12 cellular contexts compared by ENCODE assay signal in the genomic region with DNA sequence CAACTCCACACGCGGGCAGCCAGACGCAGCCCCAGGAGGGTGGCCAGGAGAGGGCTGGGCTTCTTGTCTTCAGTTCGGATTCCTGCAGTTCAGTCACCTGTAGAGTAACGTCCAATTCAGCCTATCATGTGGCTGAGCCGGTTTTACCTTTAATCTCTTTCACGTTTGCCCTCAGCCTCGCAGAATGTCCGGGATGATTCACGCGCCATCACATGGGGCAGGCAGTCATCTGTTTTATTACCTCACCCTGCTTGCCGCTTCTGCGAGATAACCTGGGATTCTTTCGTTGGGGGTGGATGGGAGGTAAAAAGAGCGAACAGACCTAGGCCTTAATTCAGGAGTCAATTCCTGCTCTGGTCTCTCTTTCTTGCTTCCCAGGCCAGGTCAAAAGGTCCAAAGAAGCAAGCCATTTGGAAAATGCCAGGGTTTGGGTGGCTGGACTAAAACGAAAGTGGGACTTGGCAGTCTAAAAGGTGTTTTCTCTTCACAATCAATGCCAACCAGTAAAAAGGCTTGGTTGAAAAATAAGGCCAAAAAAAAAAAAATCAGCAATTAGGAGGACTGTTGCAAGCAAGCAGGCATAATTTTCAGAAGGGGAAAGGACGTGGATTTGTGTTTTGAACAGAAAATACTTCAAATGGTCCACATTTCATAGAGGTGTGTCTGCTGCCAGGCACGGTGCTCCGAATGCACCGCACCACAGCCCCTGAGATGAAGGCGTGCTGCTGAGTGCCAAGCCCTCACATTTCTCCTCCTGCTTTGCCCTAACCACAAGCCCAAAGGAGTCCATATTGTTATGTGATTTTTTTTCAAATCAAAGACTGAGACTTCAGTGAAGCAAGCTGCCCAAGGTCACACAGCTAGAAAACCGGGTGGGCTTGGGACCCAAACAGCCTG. TPM values are rescaled to one million over a fixed set of nuclear protein-coding genes. Genes with fewer than 3 reads are reported as not detected.
DNase-seq lines count a peak whose midpoint lies in the region; ATAC-seq and TF ChIP-seq lines count a peak whose summit lies in the region.
"Had no signal": no experiment of that assay in that cellular context is flagged by ENCODE, and none has a peak within 500 bp of the region (broad histone marks: within the 10 kb centered on the region; RNA-seq: fewer than 3 reads in every experiment).

No MANE protein-coding gene starts in this region.

- peaks cover 21 to 45% of the 10 kb centered on the region in 2 donors for H3K27me3 Mint-ChIP-seq in CD8-positive, alpha-beta memory T cell

- H3K36me3 ChIP-seq in mucosa of rectum (ENCODE audit: control insufficient read depth in 2 of 2, insufficient read depth in 2 of 2, low read length in 2 of 2) (no peaks in the 10 kb centered on the region), tibial nerve (no peaks in the 10 kb centered on the region)
- no peaks in the 10 kb centered on the region for H3K36me3 ChIP-seq in CD8-positive, alpha-beta memory T cell (ENCODE audit: insufficient read depth, low read length)

- DNase-seq in SIG-M5 treated with dmso at 0.1 percent for 504 hours (lab: John Stamatoyannopoulos, UW; ENCODE audit: unreplicated experiment) = peak; percentile 20
- DNase-seq in SIG-M5 (lab: John Stamatoyannopoulos, UW) = no peak
- peak; percentile 81 for DNase-seq in epithelial cell of prostate (ENCODE audit: low read depth, low spot score)
- no peak for DNase-seq in CD8-positive, alpha-beta memory T cell
- no peak for DNase-seq in tibial nerve (ENCODE audit: low spot score in 2 of 2)
- DNase-seq: activated CD4-positive, alpha-beta T cell treated with anti-CD3 and anti-CD28 coated beads, Interleukin-2, amount 10 ng/mL, durations not matched to agents 7 days and 5 days; activated naive CD4-positive, alpha-beta T cell treated with anti-CD3 and anti-CD28 coated beads, Interleukin-2, amount 50 U/mL, for 16 hours; EL; NCI-H345 had no signal

- TF ChIP-seq CTCF in tibial nerve (IDR thresholded peaks at IDR 0.05) = no peak

- H3K27ac ChIP-seq in epithelial cell of prostate = peak overlapping the region; percentile 94
- peak overlapping the region; percentile 58 to 76 for H3K27ac ChIP-seq in mucosa of rectum (ENCODE audit: low read depth in 2 of 2, low read length in 2 of 2)
- H3K27ac ChIP-seq in CD8-positive, alpha-beta memory T cell (ENCODE audit: low read depth, low read length) = no peak overlapping the region
- H3K27ac ChIP-seq in tibial nerve = no peak overlapping the region

- H3K9me3 ChIP-seq in mucosa of rectum (ENCODE audit: control insufficient read depth in 2 of 2, low read length in 2 of 2) = no peaks in the 10 kb centered on the region
- H3K9me3 ChIP-seq in CD8-positive, alpha-beta memory T cell (ENCODE audit: low read length) = no peaks in the 10 kb centered on the region
- peaks cover 0 to 25% (median 0%) of the 10 kb centered on the region in 4 donors for H3K9me3 ChIP-seq in tibial nerve

- no peak for TF ChIP-seq EP300 in tibial nerve (IDR thresholded peaks at IDR 0.05)

- no peak overlapping the region for H3K27ac Mint-ChIP-seq in CD8-positive, alpha-beta memory T cell
- H3K27ac Mint-ChIP-seq: activated CD4-positive, alpha-beta T cell treated with anti-CD3 and anti-CD28 coated beads, Interleukin-2, amount 10 ng/mL, durations not matched to agents 7 days and 5 days had no signal

- CTCF ChIA-PET in CD8-positive, alpha-beta memory T cell (lab: Charles Lee) = no interaction called here

- peaks cover 6 to 13% of the 10 kb centered on the region in 2 donors for H3K4me1 ChIP-seq in mucosa of rectum (ENCODE audit: control insufficient read depth in 2 of 2, insufficient read depth in 2 of 2, low read length in 2 of 2)
- no peaks in the 10 kb centered on the region for H3K4me1 ChIP-seq in CD8-positive, alpha-beta memory T cell (ENCODE audit: insufficient read depth, low read length)
- peaks cover 0 to 17% (median 3%) of the 10 kb centered on the region in 4 donors for H3K4me1 ChIP-seq in tibial nerve

- H3K4me1 Mint-ChIP-seq in CD8-positive, alpha-beta memory T cell = peaks cover 7 to 19% (median 14%) of the 10 kb centered on the region in 3 donors

- H3K4me3 ChIP-seq in mucosa of rectum (ENCODE audit: low read length in 2 of 2) (peak overlapping the region; percentile 73 to 74), tibial nerve (no peak overlapping the region)
- no peak overlapping the region for H3K4me3 ChIP-seq in CD8-positive, alpha-beta memory T cell (ENCODE audit: low read length)

- H3K9me3 Mint-ChIP-seq in CD8-positive, alpha-beta memory T cell = peaks cover 13 to 23% (median 16%) of the 10 kb centered on the region in 5 donors

- peak overlapping the region in 1 of 7 donors; percentile 3 for H3K4me3 Mint-ChIP-seq in CD8-positive, alpha-beta memory T cell
- H3K4me3 Mint-ChIP-seq: activated CD4-positive, alpha-beta T cell treated with anti-CD3 and anti-CD28 coated beads, Interleukin-2, amount 10 ng/mL, durations not matched to agents 7 days and 5 days had no signal

- WGBS in tibial nerve, 2 donors = 61 to 70% methylated on average over 22 of the region's 22 CpGs

- POLR2A ChIA-PET in CD8-positive, alpha-beta memory T cell (lab: Charles Lee) = no interaction called here

- TF ChIP-seq POLR2A in tibial nerve (IDR thresholded peaks at IDR 0.05) = no peak

- peaks cover 0 to 3% (median 2%) of the 10 kb centered on the region in 3 donors for H3K36me3 Mint-ChIP-seq in CD8-positive, alpha-beta memory T cell

- peaks cover 0 to 3% of the 10 kb centered on the region in 2 donors for H3K27me3 ChIP-seq in mucosa of rectum (ENCODE audit: control insufficient read depth in 2 of 2, insufficient read depth in 2 of 2, low read length in 2 of 2)
- H3K27me3 ChIP-seq in CD8-positive, alpha-beta memory T cell (ENCODE audit: insufficient read depth, low read length, poor library complexity, severe bottlenecking) = peaks cover 10% of the 10 kb centered on the region
- peaks cover 0 to 24% of the 10 kb centered on the region in 2 donors for H3K27me3 ChIP-seq in tibial nerve

- no peak for ATAC-seq in HG03520 (IDR thresholded peaks at IDR 0.05; ENCODE audit: unreplicated experiment)
- no peak for ATAC-seq in HG02870 (IDR thresholded peaks at IDR 0.05; ENCODE audit: unreplicated experiment)

- peak overlapping the region; percentile 47 to 60 for H3K9ac ChIP-seq in mucosa of rectum (ENCODE audit: low read depth in 1 of 2, low read length in 2 of 2)

RNA-seq across cellular contexts. Expression of gene WWC1, which starts 2.8 kb away (rescaled TPM):
- 1 to 10 TPM in 1 of 2 experiments, under 1 TPM in 1; 0.77 to 1.8 TPM for total RNA-seq in CD8-positive, alpha-beta memory T cell
- 0.52 TPM for polyA plus RNA-seq in CD8-positive, alpha-beta memory T cell
- total RNA-seq in tibial nerve = 1 to 10 TPM in 2 of 4 donors, under 1 TPM in 2; 0.78 to 3.3 (median 1.00) TPM

Comparison
In these comparisons a context has a peak if more than half of its experiments do, and no peak if none do; other contexts are left out.
1. DNase-seq: peak in SIG-M5 treated with dmso at 0.1 percent for 504 hours (single experiment) and epithelial cell of prostate (single experiment); none in SIG-M5 (single experiment), CD8-positive, alpha-beta memory T cell (0 of 5) and tibial nerve (0 of 2).
2. H3K27ac ChIP-seq: peak in epithelial cell of prostate (single experiment) and mucosa of rectum (2 of 2); none in CD8-positive, alpha-beta memory T cell (single experiment) and tibial nerve (0 of 4).
3. H3K4me3 ChIP-seq: peak in mucosa of rectum (2 of 2); none in CD8-positive, alpha-beta memory T cell (single experiment) and tibial nerve (0 of 4).